Comparison of ENCODE assay signal across 25 cellular contexts in the genomic region with DNA sequence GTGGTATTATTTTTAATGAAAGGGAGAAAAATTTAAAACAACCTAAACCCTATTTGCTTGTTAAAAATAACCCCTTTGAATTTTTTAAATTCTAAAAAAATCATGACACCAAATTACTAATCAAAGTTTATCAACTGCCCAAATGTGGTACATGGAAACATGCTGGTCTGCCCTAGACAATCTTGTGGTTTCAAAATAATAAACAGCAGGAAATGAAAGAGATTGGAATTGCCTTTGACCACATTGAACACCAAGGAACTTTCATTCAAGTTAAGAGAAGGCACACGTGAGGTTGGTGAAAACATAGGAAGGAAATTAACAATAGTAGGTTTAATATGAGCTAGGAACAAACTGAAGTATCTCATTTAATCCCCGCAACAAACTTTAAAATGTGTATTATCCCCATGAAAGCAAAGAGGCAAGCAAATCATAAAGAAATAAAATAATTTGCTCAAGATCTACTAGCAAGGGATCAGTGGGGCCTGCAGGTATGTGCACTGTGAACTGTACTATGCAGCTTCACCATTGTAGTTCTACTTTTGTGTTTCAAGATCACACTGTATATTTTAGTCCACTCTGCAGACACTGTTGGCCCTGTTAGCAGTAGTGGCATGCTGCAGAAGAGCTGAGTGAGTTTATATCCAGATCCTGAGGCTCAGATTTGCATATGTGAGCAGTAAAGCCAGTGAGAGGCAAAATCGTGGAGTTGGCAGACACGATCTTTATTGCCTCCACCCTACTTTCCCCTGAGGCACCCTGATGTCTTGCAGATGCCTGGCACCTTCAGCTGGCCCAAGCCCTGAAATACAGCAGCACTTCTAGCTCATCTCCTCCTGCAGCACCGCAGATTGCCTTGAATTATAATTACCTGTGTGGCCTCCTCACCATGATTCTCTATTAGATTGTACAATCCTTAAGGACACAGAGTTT.
A peak's percentile ranks its signal among the peaks of the same experiment; 100 is the strongest.
DNase-seq lines count a peak whose midpoint lies in the region; ATAC-seq, FAIRE-seq and TF ChIP-seq lines count a peak whose summit lies in the region.
"Had no signal": no experiment of that assay in that cellular context is flagged by ENCODE, and none has a peak within 500 bp of the region (broad histone marks: within the 10 kb centered on the region; RNA-seq: fewer than 3 reads in every experiment).

No MANE protein-coding gene starts in this region.

- no peak for TF ChIP-seq POLR2A in transverse colon (IDR thresholded peaks at IDR 0.05)

- no peak overlapping the region for H3K4me2 ChIP-seq in keratinocyte (ENCODE audit: control insufficient read depth, extremely low read depth, insufficient read depth, low read depth, low read length)
- H3K4me2 ChIP-seq: BLaER1, SK-N-SH had no signal

- ATAC-seq in aorta (ENCODE audit: low FRiP score) = no peak
- ATAC-seq: activated naive CD8-positive, alpha-beta T cell treated with anti-CD3 and anti-CD28 coated beads, Interleukin-2, amount 50 U/mL, for 24 hours; effector memory CD8-positive, alpha-beta T cell; psoas muscle; upper lobe of right lung had no signal

- TF ChIP-seq EP300 in transverse colon (IDR thresholded peaks at IDR 0.05; ENCODE audit: low read depth) = no peak

- no peak for FAIRE-seq in keratinocyte (lab: Jason Lieb, UNC)
- FAIRE-seq: GM19239 had no signal

- POLR2A ChIA-PET in GM10248 (lab: Yijun Ruan, JAX) = no interaction called here

- in situ Hi-C loops in transverse colon (cut with MboI; ENCODE audit: low pct_ligation_motif_present in 1 of 4, low pct_unique_long_range_greater_than_20kb in 1 of 4, low sequenced_read_pairs in 3 of 4) = no loop called here

- DNase-seq in EH (ENCODE audit: low read depth) = peak; percentile 47
- DNase-seq in LHCN-M2 (ENCODE audit: low read depth) = peak; percentile 51
- peak; percentile 63 for DNase-seq in cerebellar cortex (ENCODE audit: low spot score)
- no peak for DNase-seq in keratinocyte (ENCODE audit: low read depth, low spot score)
- DNase-seq in aorta = no peak
- no peak for DNase-seq in transverse colon
- no peak for DNase-seq in GM10248 (ENCODE audit: extremely low spot score)
- no peak for DNase-seq in stimulated activated CD4-positive, alpha-beta T cell treated with anti-CD3 and anti-CD28 coated beads, Interleukin-2, amount 100 ng/mL, for 24 hours
- DNase-seq: activated CD8-positive, alpha-beta memory T cell treated with anti-CD3 and anti-CD28 coated beads for 24 hours; activated gamma-delta T cell; activated naive CD8-positive, alpha-beta T cell treated with anti-CD3 and anti-CD28 coated beads, Interleukin-2, amount 50 U/mL, for 24 hours; activated T-cell treated with anti-CD3 and anti-CD28 coated beads, Interleukin-2, amount 50 U/mL, for 1 hour; effector memory CD8-positive, alpha-beta T cell; NCI-H146; NCI-H524; psoas muscle; SK-N-SH; substantia nigra; T-helper 2 cell; upper lobe of right lung had no signal

- H3K27me3 ChIP-seq in keratinocyte (ENCODE audit: control insufficient read depth, extremely low read depth, insufficient read depth, low read length) (no peaks in the 10 kb centered on the region), aorta (ENCODE audit: control insufficient read depth in 1 of 2, insufficient read depth in 2 of 2, low read length in 1 of 2) (no peaks in the 10 kb centered on the region), transverse colon (no peaks in the 10 kb centered on the region)
- H3K27me3 ChIP-seq: BLaER1, esophagus muscularis mucosa, neutrophil, upper lobe of right lung had no signal

- no peak overlapping the region for H3K9ac ChIP-seq in keratinocyte (ENCODE audit: control insufficient read depth, extremely low read depth, insufficient read depth, low read length)
- H3K9ac ChIP-seq: BLaER1, SK-N-SH had no signal

- peak overlapping the region; percentile 28 for H2AFZ ChIP-seq in keratinocyte (ENCODE audit: control insufficient read depth, low read length)

- no peaks in the 10 kb centered on the region for H3K36me3 ChIP-seq in keratinocyte (ENCODE audit: control insufficient read depth in 2 of 2, extremely low read depth in 1 of 2, insufficient read depth in 2 of 2, low read length in 2 of 2)
- H3K36me3 ChIP-seq in aorta (ENCODE audit: control insufficient read depth in 1 of 2, insufficient read depth in 2 of 2, low read length in 1 of 2) = no peaks in the 10 kb centered on the region
- H3K36me3 ChIP-seq in transverse colon = no peaks in the 10 kb centered on the region
- H3K36me3 ChIP-seq: BLaER1, esophagus muscularis mucosa, neutrophil, upper lobe of right lung had no signal

- peaks cover 5% of the 10 kb centered on the region for H3K4me1 ChIP-seq in keratinocyte (ENCODE audit: control insufficient read depth, extremely low read depth, insufficient read depth, low read length)
- peaks cover 1 to 3% of the 10 kb centered on the region in 2 donors for H3K4me1 ChIP-seq in aorta (ENCODE audit: control insufficient read depth in 1 of 2, insufficient read depth in 2 of 2, low read length in 2 of 2)
- H3K4me1 ChIP-seq in transverse colon = peaks cover 0 to 4% (median 0%) of the 10 kb centered on the region in 4 donors
- H3K4me1 ChIP-seq: BLaER1, psoas muscle, upper lobe of right lung had no signal

- 77 to 80% methylated on average over 5 of the region's 5 CpGs for WGBS in aorta, 2 donors
- WGBS in transverse colon (ENCODE audit: low coverage in 1 of 2), 2 donors = 58 to 60% methylated on average over 5 of the region's 5 CpGs

- CTCF ChIA-PET in GM10248 (lab: Yijun Ruan, JAX) = interaction anchor here (0.9 kb wide), 1 partner anchor 20 kb away, joined by 3 read pairs; no protein-coding TSS in a partner anchor

- no peaks in the 10 kb centered on the region for H3K9me1 ChIP-seq in keratinocyte (ENCODE audit: control insufficient read depth, extremely low read depth, insufficient read depth, low read length)

- H3K4me3 ChIP-seq in keratinocyte (ENCODE audit: control insufficient read depth in 2 of 3, extremely low read depth in 1 of 3, insufficient read depth in 2 of 3, low read depth in 1 of 3, low read length in 3 of 3) (no peak overlapping the region), aorta (ENCODE audit: low read length in 2 of 2) (no peak overlapping the region), transverse colon (no peak overlapping the region)
- H3K4me3 ChIP-seq: BLaER1, coronary artery, esophagus muscularis mucosa, psoas muscle, upper lobe of right lung had no signal

- H3K27ac ChIP-seq in keratinocyte (ENCODE audit: control insufficient read depth, insufficient read depth, low read length) (no peak overlapping the region), aorta (ENCODE audit: low read depth in 1 of 2, low read length in 2 of 2) (no peak overlapping the region), transverse colon (no peak overlapping the region)
- H3K27ac ChIP-seq: BLaER1, coronary artery, esophagus muscularis mucosa, neutrophil, psoas muscle, upper lobe of right lung had no signal

- H4K20me1 ChIP-seq in keratinocyte (ENCODE audit: control insufficient read depth, extremely low read depth, insufficient read depth, low read length) = no peaks in the 10 kb centered on the region
- H4K20me1 ChIP-seq: BLaER1 had no signal

- intact Hi-C loops in aorta (cut with DNase I) (loop anchor here in 1 of 2 donors (10.0 kb wide), 1 partner anchor 65 kb away; no protein-coding TSS in a partner anchor), transverse colon (cut with DNase I; ENCODE audit: low total_unique reads) (no loop called here)

- dilution Hi-C loops in keratinocyte (cut with MboI; ENCODE audit: extremely low pct_ligation_motif_present, low sequenced_read_pairs) = no loop called here

- H3K79me2 ChIP-seq in keratinocyte (ENCODE audit: control insufficient read depth, insufficient read depth, low read length) = no peaks in the 10 kb centered on the region

- TF ChIP-seq CTCF in keratinocyte (optimal IDR thresholded peaks at IDR 0.05 in 1 of 3, IDR thresholded peaks at IDR 0.05 in 1 of 3, conservative IDR thresholded peaks at IDR 0.05 in 1 of 3; ENCODE audit: extremely low read depth in 1 of 3, insufficient read depth in 2 of 3, low read length in 3 of 3) (peak in 1 of 3 experiments; percentile 15), transverse colon (IDR thresholded peaks at IDR 0.05) (no peak), GM10248 (IDR thresholded peaks at IDR 0.05; ENCODE audit: control extremely low read depth, extremely low read depth, low read depth, missing control alignments) (no peak)

- no peaks in the 10 kb centered on the region for H3K9me3 ChIP-seq in keratinocyte (ENCODE audit: control insufficient read depth, low read depth, low read length)
- no peaks in the 10 kb centered on the region for H3K9me3 ChIP-seq in aorta (ENCODE audit: control insufficient read depth, low read length)
- no peaks in the 10 kb centered on the region for H3K9me3 ChIP-seq in transverse colon
- H3K9me3 ChIP-seq: BLaER1, esophagus muscularis mucosa, neutrophil, psoas muscle, SK-N-SH, upper lobe of right lung had no signal

Comparison
In these comparisons a context has a peak if more than half of its experiments do, and no peak if none do; other contexts are left out.
1. DNase-seq: peak in EH (single experiment), LHCN-M2 (single experiment) and cerebellar cortex (single experiment); none in keratinocyte (single experiment), aorta (0 of 2), transverse colon (single experiment), GM10248 (single experiment) and stimulated activated CD4-positive, alpha-beta T cell treated with anti-CD3 and anti-CD28 coated beads, Interleukin-2, amount 100 ng/mL, for 24 hours (0 of 2).